8 cellular contexts compared by ENCODE assay signal in the genomic region with DNA sequence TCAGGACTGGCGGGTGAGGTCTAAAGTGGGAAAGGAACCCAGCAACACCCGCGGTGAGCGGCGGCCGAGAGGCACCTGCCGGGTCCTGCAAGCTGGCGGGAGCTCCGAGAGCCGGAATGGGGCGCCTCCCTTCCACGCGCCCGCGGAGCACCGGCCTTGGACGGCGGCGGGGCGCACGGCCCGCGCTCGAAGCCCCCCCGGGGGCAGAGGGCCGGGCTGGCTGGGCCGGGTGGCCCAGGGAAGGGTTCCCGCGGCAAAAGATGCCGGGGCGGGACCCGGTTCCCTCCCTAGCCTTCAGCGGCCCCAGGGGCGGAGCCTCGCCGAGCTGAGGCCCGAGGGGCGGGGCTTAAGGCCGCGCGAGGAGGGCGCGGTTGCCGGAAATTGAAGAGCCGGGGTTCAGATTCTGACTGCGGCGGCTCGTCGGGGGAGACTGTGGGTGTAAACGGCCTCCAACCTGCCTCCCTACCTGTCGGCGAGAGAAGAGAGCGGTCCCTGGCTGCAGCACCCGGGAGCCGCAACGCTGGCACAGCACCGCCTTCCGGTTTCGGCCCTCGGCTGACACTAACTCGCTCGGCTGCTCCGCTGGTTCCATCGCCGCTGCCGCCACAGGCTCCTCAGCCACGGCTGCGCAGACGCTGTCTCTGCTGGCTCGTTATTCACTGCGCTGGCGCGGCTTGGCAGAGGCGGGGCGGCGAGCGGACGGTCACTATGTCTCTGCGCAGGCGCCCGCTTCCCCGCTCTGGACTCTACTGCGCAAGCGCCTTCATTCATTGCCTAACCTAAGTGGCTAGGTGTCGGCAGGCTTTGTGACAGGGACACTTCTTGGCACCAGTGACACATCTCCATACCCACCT. TPM values are rescaled to one million over a fixed set of nuclear protein-coding genes. Genes with fewer than 3 reads are reported as not detected.
A peak's percentile ranks its signal among the peaks of the same experiment; 100 is the strongest.
DNase-seq lines count a peak whose midpoint lies in the region; ATAC-seq and TF ChIP-seq lines count a peak whose summit lies in the region.

Gene RABIF, minus strand, starts transcription at position 643 of the 854 bp plus-strand sequence. Its CDS starts 51 bp downstream, at position 592.

- H3K27ac ChIP-seq in Panc1 (ENCODE audit: low read length), result peak within 1 kb of the TSS; percentile 91

- TF ChIP-seq CTCF in Panc1 (IDR thresholded peaks at IDR 0.05), result no peak

- peak within 1 kb of the TSS; percentile 78 to 98 for H3K4me3 ChIP-seq in Panc1 (ENCODE audit: low read depth in 2 of 2, low read length in 2 of 2)

- H3K9me3 Mint-ChIP-seq in activated T-cell treated with anti-CD3 and anti-CD28 coated beads, Interleukin-2, amount 50 U/mL, for 4 hours, result no peaks in the 10 kb centered on the region

- H3K4me1 ChIP-seq in Panc1 (ENCODE audit: control insufficient read depth, insufficient read depth, low read length), result peaks cover 9% of the 10 kb centered on the region; the same call in 1 of the 2 replicates

- peak within 1 kb of the TSS; percentile 93 for H3K4me3 Mint-ChIP-seq in activated T-cell treated with anti-CD3 and anti-CD28 coated beads, Interleukin-2, amount 50 U/mL, for 4 hours

- POLR2A ChIA-PET in Panc1 (lab: Charles Lee), result interaction anchor here (0.5 to 0.6 kb wide), 2 partner anchors 53 to 219 kb away, joined by 3 to 8 read pairs; no protein-coding TSS in a partner anchor

- peak; percentile 99 for DNase-seq in DMS53 treated with DMSO at 0.1 percent for 48 hours (lab: John Stamatoyannopoulos, UW; ENCODE audit: unreplicated experiment)
- DNase-seq in KG1 (lab: John Stamatoyannopoulos, UW), result peak; percentile 90
- peak; percentile 83 for DNase-seq in Panc1 (ENCODE audit: low read depth, low spot score)
- peak; percentile 94 for DNase-seq in activated T-cell treated with anti-CD3 and anti-CD28 coated beads, Interleukin-2, amount 50 U/mL, for 4 hours
- DNase-seq in myocyte (ENCODE audit: low read depth), result peak; percentile 96
- peak; percentile 95 for DNase-seq in stimulated activated CD8-positive, alpha-beta memory T cell treated with anti-CD3 and anti-CD28 coated beads, Interleukin-7, amount 100 ng/mL, for 48 hours (ENCODE audit: extremely low read depth in 1 of 2, low read depth in 1 of 2)

- ATAC-seq in GM21723 (IDR thresholded peaks at IDR 0.05; ENCODE audit: unreplicated experiment) (peak; percentile 92), Panc1 (peak; percentile 98), esophagus mucosa (peak; percentile 98)
- ATAC-seq in activated T-cell treated with anti-CD3 and anti-CD28 coated beads, Interleukin-2, amount 50 U/mL, for 4 hours, result peak; percentile 93 to 94

- no TSS peak for BruUV-seq in Panc1 (replicated peaks; lab: Mats Ljungman, UMichigan)

- peaks cover 4% of the 10 kb centered on the region; the same call in 1 of the 2 replicates for H3K36me3 ChIP-seq in Panc1 (ENCODE audit: control insufficient read depth, insufficient read depth, low read length)

- no peaks in the 10 kb centered on the region for H3K9me3 ChIP-seq in Panc1 (ENCODE audit: control insufficient read depth, insufficient read depth, low read depth, low read length)

- in situ Hi-C loops in Panc1 (cut with HindIII; ENCODE audit: low pct_unique_long_range_greater_than_20kb, low sequenced_read_pairs), result no loop called here

- H3K27me3 Mint-ChIP-seq in activated T-cell treated with anti-CD3 and anti-CD28 coated beads, Interleukin-2, amount 50 U/mL, for 4 hours (ENCODE audit: low read depth), result no peaks in the 10 kb centered on the region

- peaks cover 16% of the 10 kb centered on the region for H3K36me3 Mint-ChIP-seq in activated T-cell treated with anti-CD3 and anti-CD28 coated beads, Interleukin-2, amount 50 U/mL, for 4 hours (ENCODE audit: insufficient read depth)

- peaks cover 15% of the 10 kb centered on the region for H3K4me1 Mint-ChIP-seq in activated T-cell treated with anti-CD3 and anti-CD28 coated beads, Interleukin-2, amount 50 U/mL, for 4 hours (ENCODE audit: low read depth)

- CTCF ChIA-PET in Panc1 (lab: Charles Lee), result no interaction called here

- H3K27me3 ChIP-seq in Panc1 (ENCODE audit: control insufficient read depth, insufficient read depth, low read length), result no peaks in the 10 kb centered on the region

- intact Hi-C loops in Panc1 (cut with micrococcal nuclease; ENCODE audit: unreplicated experiment), result no loop called here

RNA-seq across cellular contexts. Expression of gene RABIF, which starts in this region (rescaled TPM):
- total RNA-seq in Panc1 (2021; ENCODE audit: unreplicated experiment) (15.3 TPM), esophagus mucosa (12.3 TPM), myocyte (5.6 and 7.5 TPM in 2 replicates)
- polyA plus RNA-seq in Panc1 (2012; ENCODE audit: insufficient read length), result 16.2 TPM
- 10 to 100 TPM in 2 of 3 donors, 1 to 10 TPM in 1; 9.7 to 10.3 (median 10.2) TPM for total RNA-seq in activated T-cell treated with anti-CD3 and anti-CD28 coated beads, Interleukin-2, amount 50 U/mL, for 4 hours
- polyA plus RNA-seq in myocyte (2012), result 11.1 TPM

Comparison
In these comparisons a context has a peak if more than half of its experiments do, and no peak if none do; other contexts are left out.
1. Peak in every context shown above with its lines: DNase-seq, ATAC-seq, H3K4me3 ChIP-seq and H3K27ac ChIP-seq.